Comparison of ENCODE assay signal across 15 cellular contexts in genomic region chr11:28476053-28476452, GRCh38.
DNase-seq lines count a peak whose midpoint lies in the region; ATAC-seq and TF ChIP-seq lines count a peak whose summit lies in the region.
"Had no signal": no experiment of that assay in that cellular context is flagged by ENCODE, and none has a peak within 500 bp of the region (broad histone marks: within the 10 kb centered on the region; RNA-seq: fewer than 3 reads in every experiment).

No MANE protein-coding gene starts in this region.

- TF ChIP-seq CTCF in type B pancreatic cell (conservative IDR thresholded peaks at IDR 0.05) = no peak
- no peak for TF ChIP-seq CTCF in MM.1S (IDR thresholded peaks at IDR 0.05; ENCODE audit: low read length)

- no peak overlapping the region for H3K27ac ChIP-seq in MM.1S (ENCODE audit: low read length)
- H3K27ac ChIP-seq: BLaER1 treated with 17β-estradiol and CSF1 and Interleukin-3, amounts not matched to agents 10 nM and 100 nM had no signal

- no peaks in the 10 kb centered on the region for H3K27me3 ChIP-seq in MM.1S (replicated peaks; ENCODE audit: insufficient read depth, low read length)
- H3K27me3 ChIP-seq: BLaER1 treated with 17β-estradiol and CSF1 and Interleukin-3, amounts not matched to agents 10 nM and 100 nM had no signal

- H4K20me1 ChIP-seq in MM.1S (ENCODE audit: insufficient read depth, low read length) = no peaks in the 10 kb centered on the region
- H4K20me1 ChIP-seq: BLaER1 treated with 17β-estradiol and CSF1 and Interleukin-3, amounts not matched to agents 10 nM and 100 nM had no signal

- no peaks in the 10 kb centered on the region for H3K36me3 Mint-ChIP-seq in type B pancreatic cell

- H2AFZ ChIP-seq in MM.1S (ENCODE audit: low read length) = no peak overlapping the region

- H3K36me3 ChIP-seq in MM.1S (replicated peaks; ENCODE audit: insufficient read depth, low read length) = no peaks in the 10 kb centered on the region
- H3K36me3 ChIP-seq: BLaER1 treated with 17β-estradiol and CSF1 and Interleukin-3, amounts not matched to agents 10 nM and 100 nM had no signal

- H3K4me1 Mint-ChIP-seq in type B pancreatic cell (ENCODE audit: unreplicated experiment) = peaks cover 15% of the 10 kb centered on the region

- H3K79me2 ChIP-seq in MM.1S (ENCODE audit: low read length) = no peaks in the 10 kb centered on the region

- H3K9me3 ChIP-seq in MM.1S (replicated peaks; ENCODE audit: insufficient read depth, low read length) = no peaks in the 10 kb centered on the region
- H3K9me3 ChIP-seq: BLaER1 treated with 17β-estradiol and CSF1 and Interleukin-3, amounts not matched to agents 10 nM and 100 nM had no signal

- no peaks in the 10 kb centered on the region for H3K9me2 ChIP-seq in MM.1S (replicated peaks; ENCODE audit: insufficient read depth, low read length)

- DNase-seq in NCI-H1417 (lab: John Stamatoyannopoulos, UW) (peak; percentile 33 to 74 (median 45)), NCI-H1417 treated with DMSO at 0.1 percent for 48 hours (lab: John Stamatoyannopoulos, UW) (no peak), COR-L47 (lab: John Stamatoyannopoulos, UW) (peak; percentile 89), astrocyte of the hippocampus (ENCODE audit: low read depth, low spot score) (peak; percentile 29), left cardiac atrium (no peak), type B pancreatic cell (ENCODE audit: extremely low spot score, unreplicated experiment) (no peak), MM.1S (no peak)
- DNase-seq: 8988T; KG1; NCI-H1105 treated with DMSO at 0.1 percent for 48 hours; NCI-H446; NK-92 treated with Interleukin-12 subunit alpha and Interleukin-12 subunit beta, amount 100 ng/mL, for 24 hours; OCI-M1 had no signal

- no peaks in the 10 kb centered on the region for H3F3A ChIP-seq in MM.1S (ENCODE audit: insufficient read depth, low read length)

- H3K9ac ChIP-seq in MM.1S (ENCODE audit: low read length) = no peak overlapping the region
- H3K9ac ChIP-seq: BLaER1 treated with 17β-estradiol and CSF1 and Interleukin-3, amounts not matched to agents 10 nM and 100 nM had no signal

- no peak overlapping the region for H3K4me3 Mint-ChIP-seq in type B pancreatic cell

- H3K4me3 ChIP-seq in MM.1S (ENCODE audit: low read length) = no peak overlapping the region
- H3K4me3 ChIP-seq: BLaER1 treated with 17β-estradiol and CSF1 and Interleukin-3, amounts not matched to agents 10 nM and 100 nM had no signal

- intact Hi-C loops in left cardiac atrium (cut with DNase I) = no loop called here

- H3K4me1 ChIP-seq in MM.1S (ENCODE audit: low read length) = no peaks in the 10 kb centered on the region
- H3K4me1 ChIP-seq: BLaER1 treated with 17β-estradiol and CSF1 and Interleukin-3, amounts not matched to agents 10 nM and 100 nM had no signal

- ATAC-seq in left cardiac atrium = peak; percentile 45 to 91
- ATAC-seq in HG03025 (IDR thresholded peaks at IDR 0.05; ENCODE audit: low FRiP score, unreplicated experiment) = no peak

- no peaks in the 10 kb centered on the region for H3K27me3 Mint-ChIP-seq in type B pancreatic cell

- H3K27ac Mint-ChIP-seq in type B pancreatic cell = no peak overlapping the region

- H3K9me3 Mint-ChIP-seq in type B pancreatic cell = no peaks in the 10 kb centered on the region

- no peak overlapping the region for H3K4me2 ChIP-seq in MM.1S (ENCODE audit: low read depth, low read length)
- H3K4me2 ChIP-seq: BLaER1 treated with 17β-estradiol and CSF1 and Interleukin-3, amounts not matched to agents 10 nM and 100 nM had no signal

Comparison
In these comparisons a context has a peak if more than half of its experiments do, and no peak if none do; other contexts are left out.
1. DNase-seq: peak in NCI-H1417 (3 of 3), COR-L47 (single experiment) and astrocyte of the hippocampus (single experiment); none in NCI-H1417 treated with DMSO at 0.1 percent for 48 hours (single experiment), left cardiac atrium (single experiment), type B pancreatic cell (single experiment) and MM.1S (single experiment).